15 cellular contexts compared by ENCODE assay signal in the genomic region with DNA sequence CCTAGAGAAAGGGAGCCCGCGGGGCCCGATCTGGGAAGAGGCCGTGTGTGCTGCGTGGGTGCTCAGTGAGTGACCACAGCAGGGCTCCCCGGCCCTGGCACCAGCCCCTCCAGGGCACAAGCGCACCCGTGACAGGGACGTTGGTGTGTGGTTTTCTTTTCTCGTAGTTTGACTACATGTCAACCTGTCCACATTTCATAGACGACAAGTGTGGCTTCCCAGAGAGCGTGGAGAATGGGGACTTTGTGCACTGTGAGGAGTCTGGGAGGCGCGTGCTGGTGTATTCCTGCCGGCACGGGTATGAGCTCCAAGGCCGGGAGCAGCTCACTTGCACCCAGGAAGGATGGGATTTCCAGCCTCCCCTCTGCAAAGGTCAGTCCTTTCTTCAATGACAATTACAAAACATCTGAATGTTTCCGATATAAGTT.
DNase-seq lines count a peak whose midpoint lies in the region; ATAC-seq and TF ChIP-seq lines count a peak whose summit lies in the region.
"Had no signal": no experiment of that assay in that cellular context is flagged by ENCODE, and none has a peak within 500 bp of the region (broad histone marks: within the 10 kb centered on the region; RNA-seq: fewer than 3 reads in every experiment).

No MANE protein-coding gene starts in this region.

- peak; percentile 60 for DNase-seq in cardiac septum (ENCODE audit: low spot score)
- DNase-seq in right atrium auricular region (ENCODE audit: low spot score) = no peak
- peak; percentile 71 for DNase-seq in chondrocyte (ENCODE audit: low spot score)
- peak; percentile 78 for DNase-seq in osteocyte (ENCODE audit: extremely low spot score, unreplicated experiment)
- DNase-seq in stimulated activated CD4-positive, alpha-beta T cell treated with anti-CD3 and anti-CD28 coated beads, Interleukin-4, amount 100 ng/mL, for 1 hour = no peak
- DNase-seq in DMS 273 (lab: John Stamatoyannopoulos, UW; ENCODE audit: unreplicated experiment) = no peak
- DNase-seq in stimulated activated CD4-positive, alpha-beta T cell treated with anti-CD3 and anti-CD28 coated beads, Interleukin-4, amount 100 ng/mL, for 24 hours = no peak
- DNase-seq: Calu3, IMR-90, NCI-H1092 treated with DMSO at 0.1 percent for 48 hours, NCI-H2081, NCI-H446 treated with DMSO at 0.1 percent for 48 hours had no signal

- no peak for TF ChIP-seq CTCF in right atrium auricular region (IDR thresholded peaks at IDR 0.05)
- TF ChIP-seq CTCF in chondrocyte (IDR thresholded peaks at IDR 0.05) = no peak
- no peak for TF ChIP-seq CTCF in osteocyte (IDR thresholded peaks at IDR 0.05)

- no peak overlapping the region for H3K4me3 Mint-ChIP-seq in chondrocyte (ENCODE audit: unreplicated experiment)
- H3K4me3 Mint-ChIP-seq in osteocyte (ENCODE audit: unreplicated experiment) = no peak overlapping the region
- H3K4me3 Mint-ChIP-seq: CD8-positive, alpha-beta T cell had no signal

- no peaks in the 10 kb centered on the region for H3K27me3 ChIP-seq in right atrium auricular region

- H3K9me3 Mint-ChIP-seq in chondrocyte (ENCODE audit: low read depth) = no peaks in the 10 kb centered on the region
- H3K9me3 Mint-ChIP-seq in osteocyte (ENCODE audit: unreplicated experiment) = no peaks in the 10 kb centered on the region
- H3K9me3 Mint-ChIP-seq: CD8-positive, alpha-beta T cell had no signal

- H3K27ac Mint-ChIP-seq in chondrocyte (ENCODE audit: unreplicated experiment) (no peak overlapping the region), osteocyte (ENCODE audit: unreplicated experiment) (no peak overlapping the region)
- H3K27ac Mint-ChIP-seq: CD8-positive, alpha-beta T cell had no signal

- no peak overlapping the region for H3K4me3 ChIP-seq in right atrium auricular region
- H3K4me3 ChIP-seq: A549 had no signal

- H3K36me3 Mint-ChIP-seq in chondrocyte (ENCODE audit: low read depth) (no peaks in the 10 kb centered on the region), osteocyte (ENCODE audit: unreplicated experiment) (no peaks in the 10 kb centered on the region)
- H3K36me3 Mint-ChIP-seq: CD8-positive, alpha-beta T cell had no signal

- intact Hi-C loops in cardiac septum (cut with DNase I) = no loop called here

- H3K27me3 Mint-ChIP-seq in chondrocyte (ENCODE audit: low read depth) = peaks cover 16% of the 10 kb centered on the region
- H3K27me3 Mint-ChIP-seq in osteocyte (ENCODE audit: unreplicated experiment) = no peaks in the 10 kb centered on the region

- no peaks in the 10 kb centered on the region for H3K9me3 ChIP-seq in right atrium auricular region
- H3K9me3 ChIP-seq: A549 had no signal

- no peaks in the 10 kb centered on the region for H3K4me1 Mint-ChIP-seq in chondrocyte (ENCODE audit: low read depth)
- no peaks in the 10 kb centered on the region for H3K4me1 Mint-ChIP-seq in osteocyte (ENCODE audit: unreplicated experiment)

- H3K27ac ChIP-seq in right atrium auricular region = no peak overlapping the region
- H3K27ac ChIP-seq: A549 had no signal

- no peaks in the 10 kb centered on the region for H3K36me3 ChIP-seq in right atrium auricular region

- no peaks in the 10 kb centered on the region for H3K4me1 ChIP-seq in right atrium auricular region
- H3K4me1 ChIP-seq: A549 had no signal

- no peak for ATAC-seq in HG03521 (IDR thresholded peaks at IDR 0.05; ENCODE audit: unreplicated experiment)
- ATAC-seq: A549; CD8-positive, alpha-beta T cell had no signal

Comparison
In these comparisons a context has a peak if more than half of its experiments do, and no peak if none do; other contexts are left out.
1. DNase-seq: peak in cardiac septum (single experiment), chondrocyte (single experiment) and osteocyte (single experiment); none in right atrium auricular region (single experiment), stimulated activated CD4-positive, alpha-beta T cell treated with anti-CD3 and anti-CD28 coated beads, Interleukin-4, amount 100 ng/mL, for 1 hour (single experiment), DMS 273 (single experiment) and stimulated activated CD4-positive, alpha-beta T cell treated with anti-CD3 and anti-CD28 coated beads, Interleukin-4, amount 100 ng/mL, for 24 hours (single experiment).